10 cellular contexts compared by ENCODE assay signal in the genomic region with DNA sequence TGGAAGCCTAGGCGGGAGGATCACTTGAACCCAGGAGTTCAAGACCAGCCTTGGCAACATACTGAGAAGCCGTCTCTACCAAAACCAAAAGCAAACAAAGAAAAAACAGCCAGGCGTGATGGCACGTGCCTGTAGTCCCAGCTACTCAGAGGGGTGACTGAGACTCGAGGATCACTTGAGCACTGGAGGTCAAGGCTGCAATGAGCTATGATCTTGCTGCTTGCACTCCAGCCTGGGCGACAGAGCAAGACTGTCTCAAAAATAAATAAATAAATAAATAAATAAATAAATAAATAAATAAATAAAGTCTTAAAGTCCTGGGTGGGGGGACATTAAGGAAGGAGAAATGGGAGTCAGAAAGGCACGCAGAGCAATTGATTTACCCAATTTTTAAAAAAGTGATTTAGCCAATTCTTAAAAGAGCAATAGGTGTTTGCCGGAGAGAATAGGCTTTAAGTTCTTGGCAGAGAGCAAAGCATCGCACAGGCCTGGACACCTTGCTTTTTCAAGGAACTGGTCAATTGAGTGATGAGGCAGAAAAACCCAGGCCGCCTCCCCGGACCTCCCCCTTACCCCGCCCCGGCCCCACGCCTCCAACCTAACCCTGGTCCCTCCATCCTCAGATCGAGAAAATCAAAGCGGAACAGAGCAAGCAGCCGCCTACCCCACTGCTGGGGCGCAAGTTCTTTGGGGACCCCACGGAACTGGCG. TPM values are rescaled to one million over a fixed set of nuclear protein-coding genes. Genes with fewer than 3 reads are reported as not detected.
DNase-seq lines count a peak whose midpoint lies in the region; ATAC-seq and TF ChIP-seq lines count a peak whose summit lies in the region.
"Had no signal": no experiment of that assay in that cellular context is flagged by ENCODE, and none has a peak within 500 bp of the region (broad histone marks: within the 10 kb centered on the region; RNA-seq: fewer than 3 reads in every experiment).

No MANE protein-coding gene starts in this region.

- H3K36me3 Mint-ChIP-seq in natural killer cell, result no peaks in the 10 kb centered on the region
- no peaks in the 10 kb centered on the region for H3K36me3 Mint-ChIP-seq in natural killer cell treated with Interleukin-12 subunit alpha and Interleukin-12 subunit beta and Interleukin-15 and Interleukin-18, amount 100 ng/mL, for 72 hours

- no peak overlapping the region for H3K23ac ChIP-seq in mesendoderm (ENCODE audit: low read length)

- no peak overlapping the region for H3K9ac ChIP-seq in mesendoderm (ENCODE audit: low read length)

- ATAC-seq in natural killer cell (no peak), GM21737 (IDR thresholded peaks at IDR 0.05; ENCODE audit: unreplicated experiment) (no peak)
- no peak for ATAC-seq in natural killer cell treated with Interleukin-12 subunit alpha and Interleukin-12 subunit beta and Interleukin-15 and Interleukin-18, amount 100 ng/mL, for 72 hours

- H3K27me3 ChIP-seq in brain microvascular endothelial cell (replicated peaks), result peaks cover 16% of the 10 kb centered on the region
- peaks cover 26% of the 10 kb centered on the region for H3K27me3 ChIP-seq in mesendoderm (ENCODE audit: insufficient read depth, low read length, poor library complexity)

- no peaks in the 10 kb centered on the region for H3K79me1 ChIP-seq in mesendoderm (ENCODE audit: low read length)

- H3K27ac Mint-ChIP-seq in natural killer cell, result no peak overlapping the region
- H3K27ac Mint-ChIP-seq in natural killer cell treated with Interleukin-12 subunit alpha and Interleukin-12 subunit beta and Interleukin-15 and Interleukin-18, amount 100 ng/mL, for 72 hours, result no peak overlapping the region

- H2BK5ac ChIP-seq in mesendoderm (ENCODE audit: low read length), result no peak overlapping the region

- TF ChIP-seq CTCF in natural killer cell (IDR thresholded peaks at IDR 0.05), result no peak
- no peak for TF ChIP-seq CTCF in brain microvascular endothelial cell (IDR thresholded peaks at IDR 0.05; ENCODE audit: low read depth, low read length, missing control alignments)

- H2BK120ac ChIP-seq in mesendoderm (ENCODE audit: low read depth, low read length), result no peak overlapping the region

- in situ Hi-C loops in brain microvascular endothelial cell (cut with HindIII; ENCODE audit: low pct_ligation_motif_present, low sequenced_read_pairs), result no loop called here

- no peak overlapping the region for H3K56ac ChIP-seq in mesendoderm (ENCODE audit: low read length)

- no peaks in the 10 kb centered on the region for H3K9me3 Mint-ChIP-seq in natural killer cell
- H3K9me3 Mint-ChIP-seq in natural killer cell treated with Interleukin-12 subunit alpha and Interleukin-12 subunit beta and Interleukin-15 and Interleukin-18, amount 100 ng/mL, for 72 hours, result no peaks in the 10 kb centered on the region

- peaks cover 2% of the 10 kb centered on the region for H3K4me1 ChIP-seq in mesendoderm (ENCODE audit: control insufficient read depth, low read depth, low read length)

- H3K27ac ChIP-seq in brain microvascular endothelial cell, result no peak overlapping the region
- no peak overlapping the region for H3K27ac ChIP-seq in mesendoderm (ENCODE audit: low read depth, low read length)
- H3K27ac ChIP-seq: thyroid gland had no signal

- no peak for DNase-seq in natural killer cell
- no peak for DNase-seq in natural killer cell treated with Interleukin-12 subunit alpha and Interleukin-12 subunit beta and Interleukin-15 and Interleukin-18, amount 100 ng/mL, for 72 hours (ENCODE audit: low spot score)
- DNase-seq in brain microvascular endothelial cell, result no peak
- DNase-seq in mesendoderm, result no peak
- DNase-seq in NCI-H748 (lab: John Stamatoyannopoulos, UW; ENCODE audit: unreplicated experiment), result no peak
- no peak for DNase-seq in COLO829 (ENCODE audit: low spot score)
- DNase-seq in occipital lobe (lab: John Stamatoyannopoulos, UW), result no peak
- DNase-seq: activated T-cell treated with anti-CD3 and anti-CD28 coated beads, Interleukin-2, amount 50 U/mL, for 48 hours had no signal

- H3K4me3 Mint-ChIP-seq in natural killer cell, result peak overlapping the region; percentile 52
- no peak overlapping the region for H3K4me3 Mint-ChIP-seq in natural killer cell treated with Interleukin-12 subunit alpha and Interleukin-12 subunit beta and Interleukin-15 and Interleukin-18, amount 100 ng/mL, for 72 hours

- H3K4me3 ChIP-seq in brain microvascular endothelial cell (ENCODE audit: low read depth, low read length), result peak overlapping the region; percentile 34
- no peak overlapping the region for H3K4me3 ChIP-seq in mesendoderm (ENCODE audit: low read length)

- no peak overlapping the region for H2BK15ac ChIP-seq in mesendoderm (replicated peaks; ENCODE audit: low read depth)

- intact Hi-C loops in natural killer cell (cut with micrococcal nuclease), result no loop called here

- WGBS in mesendoderm (ENCODE audit: extremely low coverage, insufficient coverage, low lambda C conversion rate), result no CpG with 5 or more reads among the region's 20 CpGs

- no peak overlapping the region for H2AK5ac ChIP-seq in mesendoderm (ENCODE audit: low read length)

- H4K8ac ChIP-seq in mesendoderm (ENCODE audit: low read depth, low read length), result no peak overlapping the region

- peaks cover 15 to 25% of the 10 kb centered on the region in 2 donors for H3K27me3 Mint-ChIP-seq in natural killer cell (ENCODE audit: low read depth in 2 of 2)
- peaks cover 14 to 16% of the 10 kb centered on the region in 2 donors for H3K27me3 Mint-ChIP-seq in natural killer cell treated with Interleukin-12 subunit alpha and Interleukin-12 subunit beta and Interleukin-15 and Interleukin-18, amount 100 ng/mL, for 72 hours

- no peak overlapping the region for H3K18ac ChIP-seq in mesendoderm (ENCODE audit: low read length)

- peaks cover 12 to 14% of the 10 kb centered on the region in 2 donors for H3K4me1 Mint-ChIP-seq in natural killer cell
- H3K4me1 Mint-ChIP-seq in natural killer cell treated with Interleukin-12 subunit alpha and Interleukin-12 subunit beta and Interleukin-15 and Interleukin-18, amount 100 ng/mL, for 72 hours (ENCODE audit: low read depth in 2 of 2), result peaks cover 12 to 15% of the 10 kb centered on the region in 2 donors

- no peak overlapping the region for H4K5ac ChIP-seq in mesendoderm (ENCODE audit: low read length)

- H3K4me2 ChIP-seq in mesendoderm (ENCODE audit: low read length), result no peak overlapping the region

- H3K4ac ChIP-seq in mesendoderm (ENCODE audit: low read depth, low read length), result peak overlapping the region; percentile 18

- no peaks in the 10 kb centered on the region for H3K79me2 ChIP-seq in mesendoderm (ENCODE audit: control insufficient read depth, insufficient read depth, low read length)

- H3K36me3 ChIP-seq in brain microvascular endothelial cell (replicated peaks) (no peaks in the 10 kb centered on the region), mesendoderm (ENCODE audit: control insufficient read depth, insufficient read depth, low read length) (no peaks in the 10 kb centered on the region)
- H3K36me3 ChIP-seq: thyroid gland had no signal

RNA-seq across cellular contexts. Expression of a gene that starts 9.5 kb away (rescaled TPM):
- total RNA-seq in natural killer cell (100 to 1,000 TPM; 209 to 224 (median 209) TPM), occipital lobe (4.1 TPM)
- 100 to 1,000 TPM; 131 to 149 TPM for total RNA-seq in natural killer cell treated with Interleukin-12 subunit alpha and Interleukin-12 subunit beta and Interleukin-15 and Interleukin-18, amount 100 ng/mL, for 72 hours
- polyA plus RNA-seq in mesendoderm (2013, experiment 1 of 2), result 52.1 TPM
- 49.6 TPM for polyA plus RNA-seq in mesendoderm (2013, experiment 2 of 2)

RNA-seq across cellular contexts. Expression of a gene that starts 34.0 kb away (rescaled TPM):
- total RNA-seq in natural killer cell, result 100 to 1,000 TPM; 153 to 182 (median 157) TPM
- total RNA-seq in natural killer cell treated with Interleukin-12 subunit alpha and Interleukin-12 subunit beta and Interleukin-15 and Interleukin-18, amount 100 ng/mL, for 72 hours, result 10 to 100 TPM; 28.1 to 59.0 TPM
- polyA plus RNA-seq in mesendoderm (2013, experiment 1 of 2), result 28.7 TPM
- polyA plus RNA-seq in mesendoderm (2013, experiment 2 of 2), result 28.9 TPM
- 18.9 TPM for total RNA-seq in occipital lobe

Comparison
In these comparisons a context has a peak if more than half of its experiments do, and no peak if none do; other contexts are left out.
1. RNA of a gene that starts 9.5 kb away (total RNA-seq): 209 to 224 TPM in natural killer cell and 131 to 149 TPM in natural killer cell treated with Interleukin-12 subunit alpha and Interleukin-12 subunit beta and Interleukin-15 and Interleukin-18, amount 100 ng/mL, for 72 hours; 4.1 TPM in occipital lobe (single experiment); every median in the first group is over 10 times any median in the second.